ENCODE assay signal across 10 cellular contexts in the genomic region with DNA sequence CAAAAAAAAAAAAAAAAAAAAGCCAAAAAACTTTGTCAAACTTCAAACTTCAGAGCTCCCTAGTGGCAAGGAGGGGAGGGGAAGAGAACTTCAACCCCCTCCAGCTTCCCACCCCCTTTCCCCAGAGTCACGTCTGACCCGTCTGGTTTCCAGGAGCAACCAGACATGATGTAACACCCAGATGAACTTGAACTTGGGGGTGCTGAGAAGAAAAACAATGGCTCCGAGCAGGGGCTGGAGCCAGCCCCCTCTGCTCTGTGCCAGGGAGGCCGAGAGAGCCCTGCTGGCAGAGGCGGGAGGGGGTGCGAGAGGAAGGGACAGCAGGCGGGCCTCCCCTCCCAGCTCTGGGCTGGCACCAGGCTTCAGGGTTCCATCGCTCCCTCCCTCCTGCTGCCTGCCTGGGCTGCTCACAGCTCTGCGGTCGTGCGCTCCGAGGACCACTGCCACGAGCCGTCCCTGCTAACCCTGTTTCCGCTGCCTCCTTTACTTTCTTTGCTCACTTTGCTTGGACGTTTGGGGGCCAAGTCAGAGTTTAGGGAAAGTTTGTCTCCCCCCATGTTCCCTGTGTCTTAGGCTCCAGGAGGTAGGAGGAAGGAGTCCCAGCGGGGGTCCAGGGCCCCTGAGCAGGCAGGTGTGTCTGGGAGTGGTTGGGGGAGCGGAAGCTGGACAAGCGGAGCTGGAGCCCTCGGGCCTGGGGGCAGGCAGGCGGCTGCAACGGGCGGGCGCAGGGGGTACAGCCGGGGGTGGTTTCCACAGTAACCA. TPM values are rescaled to one million over a fixed set of nuclear protein-coding genes. Genes with fewer than 3 reads are reported as not detected.
A peak's percentile ranks its signal among the peaks of the same experiment; 100 is the strongest.
DNase-seq lines count a peak whose midpoint lies in the region; ATAC-seq and TF ChIP-seq lines count a peak whose summit lies in the region.
"Had no signal": no experiment of that assay in that cellular context is flagged by ENCODE, and none has a peak within 500 bp of the region (broad histone marks: within the 10 kb centered on the region; RNA-seq: fewer than 3 reads in every experiment).

No MANE protein-coding gene starts in this region.

- peak overlapping the region; percentile 70 for H3K27ac ChIP-seq in suprapubic skin

- ATAC-seq in HG02840 (IDR thresholded peaks at IDR 0.05; ENCODE audit: low FRiP score, unreplicated experiment): no peak
- ATAC-seq: activated CD8-positive, alpha-beta T cell treated with anti-CD3 and anti-CD28 coated beads for 36 hours had no signal

- TF ChIP-seq EP300 in suprapubic skin (IDR thresholded peaks at IDR 0.05): no peak

- H3K9ac ChIP-seq in Loucy (ENCODE audit: low read depth, low read length, poor library complexity, severe bottlenecking): peak overlapping the region; percentile 8

- DNase-seq in choroid plexus epithelial cell (ENCODE audit: low read depth) (peak; percentile 86), left kidney (ENCODE audit: low read depth, low spot score) (peak; percentile 79), suprapubic skin (ENCODE audit: low spot score in 2 of 2) (no peak), GM10266 (ENCODE audit: extremely low spot score) (no peak), GM13976 (ENCODE audit: low spot score) (no peak)
- DNase-seq in stimulated activated CD4-positive, alpha-beta T cell treated with anti-CD3 and anti-CD28 coated beads, Interleukin-2, amount 100 ng/mL, for 48 hours: no peak
- DNase-seq: activated CD8-positive, alpha-beta T cell treated with anti-CD3 and anti-CD28 coated beads for 36 hours; MM.1S had no signal

- H4K20me1 ChIP-seq in Loucy (ENCODE audit: insufficient read depth, low read length, poor library complexity, severe bottlenecking): peaks cover 15% of the 10 kb centered on the region

- in situ Hi-C loops in GM13976 (cut with MboI; ENCODE audit: low sequenced_read_pairs, unreplicated experiment): loop anchor here (5.0 kb wide), 1 partner anchor 114 kb away; no protein-coding TSS in a partner anchor

- no peak overlapping the region for H3K4me2 ChIP-seq in Loucy (ENCODE audit: low read depth, low read length, poor library complexity, severe bottlenecking)

- 0 out of 2 replicates have a peak, but pooled peaks cover 10% of the 10 kb centered on the region for H3F3A ChIP-seq in Loucy (ENCODE audit: low read depth)

- TF ChIP-seq POLR2A in suprapubic skin (IDR thresholded peaks at IDR 0.05): no peak

- TF ChIP-seq CTCF in Loucy (conservative IDR thresholded peaks at IDR 0.05; ENCODE audit: low read length): no peak
- TF ChIP-seq CTCF in choroid plexus epithelial cell (conservative IDR thresholded peaks at IDR 0.05; ENCODE audit: low read depth, low read length): no peak
- TF ChIP-seq CTCF in suprapubic skin (IDR thresholded peaks at IDR 0.05): no peak
- TF ChIP-seq CTCF in GM10266 (IDR thresholded peaks at IDR 0.05; ENCODE audit: control insufficient read depth, insufficient read depth, low read depth, missing control alignments): no peak
- no peak for TF ChIP-seq CTCF in GM13976 (IDR thresholded peaks at IDR 0.05; ENCODE audit: borderline replicate concordance, control extremely low read depth, extremely low read depth, insufficient read depth, missing control alignments)

- H3K36me3 ChIP-seq in Loucy (ENCODE audit: insufficient read depth, low read length) (no peaks in the 10 kb centered on the region), suprapubic skin (peaks cover 31% of the 10 kb centered on the region)

- no peaks in the 10 kb centered on the region for H3K9me2 ChIP-seq in Loucy (replicated peaks; ENCODE audit: low read depth, low read length)

- no peak overlapping the region for H2AFZ ChIP-seq in Loucy (ENCODE audit: low read length)

- 47% methylated on average over 22 of the region's 25 CpGs for WGBS in suprapubic skin

- H3K9me3 ChIP-seq in Loucy (ENCODE audit: insufficient read depth, low read depth, low read length) (no peaks in the 10 kb centered on the region), suprapubic skin (no peaks in the 10 kb centered on the region)

- peaks cover 17% of the 10 kb centered on the region for H3K79me2 ChIP-seq in Loucy (ENCODE audit: insufficient read depth, low read length)

- no peak overlapping the region for H3K4me3 ChIP-seq in Loucy (ENCODE audit: low read length, poor library complexity, severe bottlenecking)
- H3K4me3 ChIP-seq in choroid plexus epithelial cell (ENCODE audit: low read depth, low read length): no peak overlapping the region
- H3K4me3 ChIP-seq in suprapubic skin: no peak overlapping the region

- H3K27me3 ChIP-seq in Loucy (ENCODE audit: insufficient read depth, low read length, poor library complexity, severe bottlenecking) (no peaks in the 10 kb centered on the region), suprapubic skin (no peaks in the 10 kb centered on the region)

- H3K4me1 ChIP-seq in Loucy (ENCODE audit: insufficient read depth, low read length, poor library complexity, severe bottlenecking): peaks cover 11% of the 10 kb centered on the region
- H3K4me1 ChIP-seq in suprapubic skin: peaks cover 70% of the 10 kb centered on the region

RNA-seq across cellular contexts. Expression of gene LYL1, which starts 11.1 kb away (rescaled TPM):
- 1 to 10 TPM; 1.5 to 2.7 (median 2.2) TPM for total RNA-seq in suprapubic skin

RNA-seq across cellular contexts. Expression of gene TRMT1, which starts 25.0 kb away (rescaled TPM):
- 10 to 100 TPM; 35.1 to 46.2 (median 40.6) TPM for total RNA-seq in suprapubic skin

RNA-seq across cellular contexts. Expression of gene NACC1, which starts 26.5 kb away (rescaled TPM):
- total RNA-seq in suprapubic skin: 10 to 100 TPM; 13.4 to 47.6 (median 35.3) TPM

RNA-seq across cellular contexts. Expression of gene STX10, which starts 58.6 kb away (rescaled TPM):
- 100 to 1,000 TPM in 1 of 4 donors, 10 to 100 TPM in 3; 71.9 to 110 (median 82.2) TPM for total RNA-seq in suprapubic skin

RNA-seq across cellular contexts. Expression of gene IER2, which starts 58.6 kb away (rescaled TPM):
- 100 to 1,000 TPM; 154 to 377 (median 214) TPM for total RNA-seq in suprapubic skin

Comparison
In these comparisons a context has a peak if more than half of its experiments do, and no peak if none do; other contexts are left out.
1. DNase-seq: peak in choroid plexus epithelial cell (single experiment) and left kidney (single experiment); none in suprapubic skin (0 of 2), stimulated activated CD4-positive, alpha-beta T cell treated with anti-CD3 and anti-CD28 coated beads, Interleukin-2, amount 100 ng/mL, for 48 hours (0 of 2), GM10266 (single experiment) and GM13976 (single experiment).